Comparison of ENCODE assay signal across 17 cellular contexts in the genomic region with DNA sequence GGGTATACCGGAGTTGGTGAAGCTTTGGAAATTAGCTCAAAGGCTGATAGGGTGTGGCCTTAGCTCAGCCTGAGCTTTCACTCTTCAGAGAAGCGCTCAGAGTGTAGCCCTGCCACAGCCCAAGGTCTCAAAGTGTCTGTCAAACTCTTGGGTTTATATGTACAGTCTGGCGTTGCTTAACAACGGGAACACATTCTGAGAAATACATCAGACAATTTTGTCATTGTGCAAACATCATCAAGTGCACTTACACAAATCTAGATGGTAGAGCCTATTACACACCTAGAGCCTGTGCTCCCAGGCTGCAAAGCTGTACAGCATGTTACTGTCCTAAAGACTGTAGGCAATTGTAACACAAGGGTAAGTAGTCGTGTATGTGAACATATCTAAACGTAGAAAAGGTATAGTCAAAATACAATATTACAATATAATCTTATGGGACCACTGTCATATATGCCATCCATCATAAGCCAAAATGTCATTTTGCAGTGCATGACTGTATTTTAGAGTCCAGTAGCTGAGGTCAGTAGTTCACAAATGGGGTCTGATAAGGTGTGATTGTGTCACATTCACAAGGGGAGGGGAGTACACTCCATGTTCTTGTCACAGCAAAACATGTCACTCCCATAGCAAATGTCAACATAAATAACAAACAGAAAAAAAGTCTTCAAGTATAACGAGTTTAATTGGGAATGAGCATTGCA. TPM values are rescaled to one million over a fixed set of nuclear protein-coding genes. Genes with fewer than 3 reads are reported as not detected.
DNase-seq lines count a peak whose midpoint lies in the region; ATAC-seq, FAIRE-seq and TF ChIP-seq lines count a peak whose summit lies in the region.
"Had no signal": no experiment of that assay in that cellular context is flagged by ENCODE, and none has a peak within 500 bp of the region (broad histone marks: within the 10 kb centered on the region; RNA-seq: fewer than 3 reads in every experiment).

No MANE protein-coding gene starts in this region.

- 33 to 41% methylated on average over 7 of the region's 7 CpGs for WGBS in pancreas, 2 donors

- H3K4me1 ChIP-seq in pancreas: peaks cover 20 to 22% (median 22%) of the 10 kb centered on the region in 3 donors
- H3K4me1 ChIP-seq: BE2C had no signal

- DNase-seq in DMS79 treated with DMSO at 0.1 percent for 48 hours (lab: John Stamatoyannopoulos, UW) (peak; percentile 55), NCI-H2029 (lab: John Stamatoyannopoulos, UW) (peak; percentile 95), bronchial epithelial cell (ENCODE audit: low read depth) (peak; percentile 52), pancreas (peak in 1 of 6 donors; percentile 65), NCI-H226 (no peak), immature natural killer cell (no peak), natural killer cell (no peak)
- DNase-seq: activated CD4-positive, alpha-beta T cell treated with anti-CD3 and anti-CD28 coated beads, Interleukin-2, amount 10 ng/mL, durations not matched to agents 7 days and 5 days; activated naive CD4-positive, alpha-beta T cell treated with anti-CD3 and anti-CD28 coated beads for 36 hours; BE2C; head of caudate nucleus; SK-N-SH; stimulated activated CD4-positive, alpha-beta T cell treated with anti-CD3 and anti-CD28 coated beads, Interleukin-12 subunit alpha, Interleukin-12 subunit beta, amount 100 ng/mL, for 4 hours had no signal

- H3K9me3 Mint-ChIP-seq in immature natural killer cell (no peaks in the 10 kb centered on the region), natural killer cell (no peaks in the 10 kb centered on the region)
- H3K9me3 Mint-ChIP-seq: activated CD4-positive, alpha-beta T cell treated with anti-CD3 and anti-CD28 coated beads, Interleukin-2, amount 10 ng/mL, durations not matched to agents 7 days and 5 days; activated naive CD4-positive, alpha-beta T cell treated with anti-CD3 and anti-CD28 coated beads for 36 hours had no signal

- H3K36me3 Mint-ChIP-seq in immature natural killer cell (peaks cover 0 to 4% (median 0%) of the 10 kb centered on the region in 3 donors), natural killer cell (no peaks in the 10 kb centered on the region)

- no peak overlapping the region for H3K27ac Mint-ChIP-seq in immature natural killer cell
- no peak overlapping the region for H3K27ac Mint-ChIP-seq in natural killer cell
- H3K27ac Mint-ChIP-seq: activated CD4-positive, alpha-beta T cell treated with anti-CD3 and anti-CD28 coated beads, Interleukin-2, amount 10 ng/mL, durations not matched to agents 7 days and 5 days; activated naive CD4-positive, alpha-beta T cell treated with anti-CD3 and anti-CD28 coated beads for 36 hours had no signal

- no peak for FAIRE-seq in bronchial epithelial cell (lab: Jason Lieb, UNC)
- FAIRE-seq in pancreas (lab: Jason Lieb, UNC): no peak

- H3K4me3 Mint-ChIP-seq in immature natural killer cell (no peak overlapping the region), natural killer cell (no peak overlapping the region)
- H3K4me3 Mint-ChIP-seq: activated CD4-positive, alpha-beta T cell treated with anti-CD3 and anti-CD28 coated beads, Interleukin-2, amount 10 ng/mL, durations not matched to agents 7 days and 5 days; activated naive CD4-positive, alpha-beta T cell treated with anti-CD3 and anti-CD28 coated beads for 36 hours had no signal

- TF ChIP-seq CTCF in bronchial epithelial cell (IDR thresholded peaks at IDR 0.05; ENCODE audit: insufficient read depth, low read length, severe bottlenecking) (no peak), pancreas (IDR thresholded peaks at IDR 0.05) (no peak), natural killer cell (IDR thresholded peaks at IDR 0.05) (no peak)

- ATAC-seq in pancreas (peak; percentile 87 to 92 (median 88)), natural killer cell (no peak)
- ATAC-seq: esophagus mucosa had no signal

- H3K27me3 ChIP-seq in bronchial epithelial cell (ENCODE audit: control insufficient read depth, insufficient read depth, low read length) (no peaks in the 10 kb centered on the region), pancreas (no peaks in the 10 kb centered on the region)
- H3K27me3 ChIP-seq: BE2C had no signal

- H3K4me1 Mint-ChIP-seq in immature natural killer cell (no peaks in the 10 kb centered on the region), natural killer cell (peaks cover 0 to 14% of the 10 kb centered on the region in 2 donors)

- intact Hi-C loops in pancreas (cut with DNase I) (no loop called here), natural killer cell (cut with micrococcal nuclease) (no loop called here)

- no peaks in the 10 kb centered on the region for H3K27me3 Mint-ChIP-seq in immature natural killer cell (ENCODE audit: low read depth in 3 of 3)
- H3K27me3 Mint-ChIP-seq in natural killer cell (ENCODE audit: low read depth in 2 of 2): no peaks in the 10 kb centered on the region
- H3K27me3 Mint-ChIP-seq: activated CD4-positive, alpha-beta T cell treated with anti-CD3 and anti-CD28 coated beads, Interleukin-2, amount 10 ng/mL, durations not matched to agents 7 days and 5 days had no signal

- H3K4me3 ChIP-seq in bronchial epithelial cell (ENCODE audit: low read depth, low read length) (no peak overlapping the region), pancreas (no peak overlapping the region)

- no peaks in the 10 kb centered on the region for H3K9me3 ChIP-seq in pancreas
- H3K9me3 ChIP-seq: BE2C, SK-N-SH had no signal

- no peaks in the 10 kb centered on the region for H3K36me3 ChIP-seq in bronchial epithelial cell (ENCODE audit: control insufficient read depth, insufficient read depth, low read length)
- H3K36me3 ChIP-seq in pancreas: no peaks in the 10 kb centered on the region
- H3K36me3 ChIP-seq: BE2C had no signal

- peak overlapping the region in 1 of 4 donors; percentile 27 for H3K27ac ChIP-seq in pancreas

RNA-seq across cellular contexts. Expression of gene CHAD, which starts 20.7 kb away (rescaled TPM):
- total RNA-seq in bronchial epithelial cell: not detected in 2 replicates
- total RNA-seq in pancreas: 10 to 100 TPM in 1 of 6 donors, 1 to 10 TPM in 5; 1.7 to 10.0 (median 5.0) TPM
- polyA plus RNA-seq in pancreas: 10 to 100 TPM; 13.4 to 26.2 TPM
- polyA plus RNA-seq in immature natural killer cell: not detected
- under 1 TPM in 1 of 3 donors, not detected in 2; 0.60 TPM for total RNA-seq in natural killer cell
- total RNA-seq: activated CD4-positive, alpha-beta T cell treated with anti-CD3 and anti-CD28 coated beads, Interleukin-2, amount 10 ng/mL, durations not matched to agents 7 days and 5 days; activated naive CD4-positive, alpha-beta T cell treated with anti-CD3 and anti-CD28 coated beads for 36 hours; dermis microvascular lymphatic vessel endothelial cell; esophagus mucosa; LHCN-M2; OCI-LY7 had no signal
- polyA plus RNA-seq: SK-N-SH had no signal

RNA-seq across cellular contexts. Expression of gene ACSF2, which starts 22.0 kb away (rescaled TPM):
- 14.7 and 16.6 TPM in 2 replicates for total RNA-seq in bronchial epithelial cell
- total RNA-seq in pancreas: 10 to 100 TPM in 5 of 6 donors, 1 to 10 TPM in 1; 8.5 to 26.0 (median 18.1) TPM
- 10 to 100 TPM; 42.4 to 61.2 TPM for polyA plus RNA-seq in pancreas
- polyA plus RNA-seq in immature natural killer cell: 10 to 100 TPM in 1 of 3 donors, 1 to 10 TPM in 2; 4.8 to 11.1 (median 5.4) TPM
- total RNA-seq in natural killer cell: 10 to 100 TPM; 24.2 to 40.6 (median 25.8) TPM

RNA-seq across cellular contexts. Expression of gene RSAD1, which starts 30.6 kb away (rescaled TPM):
- total RNA-seq in bronchial epithelial cell (11.5 and 14.2 TPM in 2 replicates), pancreas (10 to 100 TPM; 20.1 to 35.7 (median 30.1) TPM), natural killer cell (10 to 100 TPM; 49.0 to 71.3 (median 56.5) TPM)
- polyA plus RNA-seq in pancreas (10 to 100 TPM; 42.5 to 49.4 TPM), immature natural killer cell (10 to 100 TPM; 50.5 to 54.2 (median 54.1) TPM)

RNA-seq across cellular contexts. Expression of gene LRRC59, which starts 50.7 kb away (rescaled TPM):
- total RNA-seq in bronchial epithelial cell: 235 and 279 TPM in 2 replicates
- total RNA-seq in pancreas: 100 to 1,000 TPM in 1 of 6 donors, 10 to 100 TPM in 5; 66.7 to 114 (median 74.2) TPM
- polyA plus RNA-seq in pancreas: 10 to 100 TPM; 29.3 to 33.0 TPM
- 10 to 100 TPM; 16.8 to 30.3 (median 23.9) TPM for polyA plus RNA-seq in immature natural killer cell
- 10 to 100 TPM; 55.6 to 62.7 (median 56.0) TPM for total RNA-seq in natural killer cell

Comparison
In these comparisons a context has a peak if more than half of its experiments do, and no peak if none do; other contexts are left out.
1. DNase-seq: peak in DMS79 treated with DMSO at 0.1 percent for 48 hours (single experiment), NCI-H2029 (single experiment) and bronchial epithelial cell (single experiment); none in NCI-H226 (single experiment), immature natural killer cell (0 of 3) and natural killer cell (single experiment).
2. ATAC-seq: peak in pancreas (4 of 4); none in natural killer cell (0 of 3).